22 cellular contexts compared by ENCODE assay signal in genomic region chr22:30087611-30088010, GRCh38. TPM values are rescaled to one million over a fixed set of nuclear protein-coding genes. Genes with fewer than 3 reads are reported as not detected.
"Had no signal": no experiment of that assay in that cellular context is flagged by ENCODE, and none has a peak within 500 bp of the region (broad histone marks: within the 10 kb centered on the region; RNA-seq: fewer than 3 reads in every experiment).

No MANE protein-coding gene starts in this region.

- H3K9me3 Mint-ChIP-seq: activated T-helper 17 cell treated with anti-CD3 and anti-CD28 coated beads, Interleukin-2, amount 50 U/mL, for 72 hours; dendritic cell treated with granulocyte-macrophage colony-stimulating factor and Interleukin-4, amounts not matched to agents 40 ng/mL and 50 ng/mL, for 4 days; natural killer cell had no signal

- H3K4me3 ChIP-seq: gastrocnemius medialis, heart right ventricle, pancreas, smooth muscle cell, stomach had no signal

- H3K4me2 ChIP-seq: smooth muscle cell had no signal

- DNase-seq: activated CD4-positive, alpha-beta memory T cell treated with anti-CD3 and anti-CD28 coated beads for 36 hours; activated CD4-positive, CD25-positive, alpha-beta regulatory T cell treated with anti-CD3 and anti-CD28 coated beads, Interleukin-2, amount 50 U/mL, for 72 hours; activated naive CD4-positive, alpha-beta T cell treated with Interleukin-2 at 50 U/mL for 16 hours; activated T-cell treated with anti-CD3 and anti-CD28 coated beads for 4 hours; aorta; effector memory CD4-positive, alpha-beta T cell; gastrocnemius medialis; heart right ventricle; natural killer cell; pancreas; stimulated activated CD4-positive, alpha-beta T cell treated with anti-CD3 and anti-CD28 coated beads, Interleukin-4, amount 100 ng/mL, for 1 hour; stomach had no signal

- H3K27ac Mint-ChIP-seq: activated CD4-positive, alpha-beta memory T cell treated with anti-CD3 and anti-CD28 coated beads for 36 hours; activated T-helper 17 cell treated with anti-CD3 and anti-CD28 coated beads, Interleukin-2, amount 50 U/mL, for 72 hours; dendritic cell treated with granulocyte-macrophage colony-stimulating factor and Interleukin-4, amounts not matched to agents 40 ng/mL and 50 ng/mL, for 4 days; natural killer cell had no signal

- H3K4me1 ChIP-seq: pancreas had no signal

- ATAC-seq: activated T-helper 17 cell treated with anti-CD3 and anti-CD28 coated beads, Interleukin-2, amount 50 U/mL, for 72 hours; gastrocnemius medialis; heart right ventricle; natural killer cell; pancreas; sciatic nerve had no signal

- H3K27me3 Mint-ChIP-seq: activated CD4-positive, alpha-beta memory T cell treated with anti-CD3 and anti-CD28 coated beads for 36 hours; activated T-helper 17 cell treated with anti-CD3 and anti-CD28 coated beads, Interleukin-2, amount 50 U/mL, for 72 hours; dendritic cell treated with granulocyte-macrophage colony-stimulating factor and Interleukin-4, amounts not matched to agents 40 ng/mL and 50 ng/mL, for 4 days had no signal

- H3K9me3 ChIP-seq: neutrophil, pancreas had no signal

- H3K36me3 Mint-ChIP-seq: activated CD4-positive, alpha-beta memory T cell treated with anti-CD3 and anti-CD28 coated beads for 36 hours; natural killer cell had no signal

- H3K27me3 ChIP-seq: neutrophil had no signal

- H3K4me3 Mint-ChIP-seq: activated CD4-positive, alpha-beta memory T cell treated with anti-CD3 and anti-CD28 coated beads for 36 hours; activated T-helper 17 cell treated with anti-CD3 and anti-CD28 coated beads, Interleukin-2, amount 50 U/mL, for 72 hours; dendritic cell treated with granulocyte-macrophage colony-stimulating factor and Interleukin-4, amounts not matched to agents 40 ng/mL and 50 ng/mL, for 4 days; natural killer cell had no signal

- H3K27ac ChIP-seq: gastrocnemius medialis, heart right ventricle, neutrophil, pancreas, stomach, VCaP had no signal

- H3K4me1 Mint-ChIP-seq: natural killer cell had no signal

- H3K36me3 ChIP-seq: gastrocnemius medialis, heart right ventricle, neutrophil, pancreas, stomach had no signal

RNA-seq across cellular contexts. Expression of gene HORMAD2, which starts 7.3 kb away (rescaled TPM):
- total RNA-seq: activated CD4-positive, alpha-beta memory T cell treated with anti-CD3 and anti-CD28 coated beads for 36 hours; aorta; chondrocyte; gastrocnemius medialis; heart right ventricle; lower leg skin; natural killer cell; pancreas; pulmonary artery endothelial cell; sciatic nerve; stomach; T-helper 1 cell treated with Interleukin-12 subunit alpha and Interleukin-12 subunit beta and Interleukin-4 antibody, amounts not matched to agents 30 ng/mL and 1 ng/mL, for 36 hours had no signal
- polyA plus RNA-seq: aorta, heart right ventricle, pancreas, smooth muscle cell, stomach had no signal
